In the genomic region with DNA sequence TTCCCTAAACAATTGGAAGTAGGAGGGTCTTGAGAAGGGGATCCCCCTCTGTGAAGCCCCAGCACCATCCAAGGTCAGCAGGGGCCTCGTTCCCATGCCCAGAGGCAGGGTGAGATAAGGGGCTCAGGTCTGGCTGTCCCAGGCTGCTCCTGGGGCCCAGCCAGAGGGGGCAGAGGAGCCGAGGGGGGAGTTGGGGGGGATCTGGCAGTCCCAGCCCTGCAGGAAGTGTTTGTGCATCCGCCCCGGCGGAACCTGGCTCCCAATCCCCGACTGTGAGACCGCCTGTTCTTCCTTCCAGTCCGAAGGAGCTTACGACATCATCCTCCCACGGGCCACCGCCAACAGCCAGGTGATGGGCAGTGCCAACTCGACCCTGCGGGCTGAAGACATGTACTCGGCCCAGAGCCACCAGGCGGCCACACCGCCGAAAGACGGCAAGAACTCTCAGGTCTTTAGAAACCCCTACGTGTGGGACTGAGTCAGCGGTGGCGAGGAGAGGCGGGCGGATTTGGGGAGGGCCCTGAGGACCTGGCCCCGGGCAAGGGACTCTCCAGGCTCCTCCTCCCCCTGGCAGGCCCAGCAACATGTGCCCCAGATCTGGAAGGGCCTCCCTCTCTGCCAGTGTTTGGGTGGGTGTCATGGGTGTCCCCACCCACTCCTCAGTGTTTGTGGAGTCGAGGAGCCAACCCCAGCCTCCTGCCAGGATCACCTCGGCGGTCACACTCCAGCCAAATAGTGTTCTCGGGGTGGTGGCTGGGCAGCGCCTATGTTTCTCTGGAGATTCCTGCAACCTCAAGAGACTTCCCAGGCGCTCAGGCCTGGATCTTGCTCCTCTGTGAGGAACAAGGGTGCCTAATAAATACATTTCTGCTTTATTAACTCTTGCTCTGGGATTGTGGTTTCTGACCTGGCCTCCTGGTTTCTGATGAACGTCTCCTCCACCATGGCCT, we compare ENCODE assay signal across 10 cellular contexts. TPM values are rescaled to one million over a fixed set of nuclear protein-coding genes. Genes with fewer than 3 reads are reported as not detected.
A peak's percentile ranks its signal among the peaks of the same experiment; 100 is the strongest.
DNase-seq lines count a peak whose midpoint lies in the region; ATAC-seq and TF ChIP-seq lines count a peak whose summit lies in the region.
"Had no signal": no experiment of that assay in that cellular context is flagged by ENCODE, and none has a peak within 500 bp of the region (broad histone marks: within the 10 kb centered on the region; RNA-seq: fewer than 3 reads in every experiment).

No MANE protein-coding gene starts in this region.

- peaks cover 0 to 10% of the 10 kb centered on the region in 2 experiments; a peak in 1 of 4 replicates for H3K4me1 ChIP-seq in SK-N-SH (ENCODE audit: control insufficient read depth in 1 of 2, insufficient read depth in 2 of 2, low read depth in 1 of 2, low read length in 1 of 2)
- H3K4me1 ChIP-seq in right atrium auricular region: peaks cover 0 to 59% of the 10 kb centered on the region in 2 donors
- H3K4me1 ChIP-seq in stomach: peaks cover 67 to 72% (median 69%) of the 10 kb centered on the region in 4 donors

- no peaks in the 10 kb centered on the region for H3K9me2 ChIP-seq in SK-N-SH

- H3K9me3 ChIP-seq in SK-N-SH (no peaks in the 10 kb centered on the region), right atrium auricular region (no peaks in the 10 kb centered on the region), stomach (no peaks in the 10 kb centered on the region)

- ATAC-seq in SK-N-SH treated with all-trans-retinoic acid at 6 μM for 48 hours (no peak), GM21737 (IDR thresholded peaks at IDR 0.05; ENCODE audit: unreplicated experiment) (no peak)

- no peaks in the 10 kb centered on the region for H4K20me1 ChIP-seq in SK-N-SH (ENCODE audit: insufficient read depth)

- TF ChIP-seq EP300 in SK-N-SH (IDR thresholded peaks at IDR 0.05; ENCODE audit: borderline replicate concordance in 1 of 2, low read depth in 1 of 2, low read length in 1 of 2) (no peak), stomach (IDR thresholded peaks at IDR 0.05) (no peak)

- H3F3A ChIP-seq in SK-N-SH (replicated peaks; ENCODE audit: insufficient read depth): no peaks in the 10 kb centered on the region

- no peak overlapping the region for H2AFZ ChIP-seq in SK-N-SH (ENCODE audit: low read depth)

- DNase-seq in SK-N-SH (peak; percentile 54), RWPE1 (ENCODE audit: low spot score) (no peak), right atrium auricular region (ENCODE audit: low spot score) (peak; percentile 79), stomach (peak; percentile 87), NCI-H1092 treated with DMSO at 0.1 percent for 48 hours (lab: John Stamatoyannopoulos, UW) (no peak), NCI-H2107 (lab: John Stamatoyannopoulos, UW) (no peak)
- DNase-seq: NCI-H345 had no signal

- TF ChIP-seq POLR2A in stomach (IDR thresholded peaks at IDR 0.05): no peak

- TF ChIP-seq CTCF in SK-N-SH (IDR thresholded peaks at IDR 0.05) (no peak), RWPE1 (conservative IDR thresholded peaks at IDR 0.05; ENCODE audit: low read depth) (no peak), right atrium auricular region (IDR thresholded peaks at IDR 0.05) (no peak), stomach (IDR thresholded peaks at IDR 0.05) (peak in 2 of 7 experiments; percentile 9 to 56)

- no peak overlapping the region for H3K9ac ChIP-seq in SK-N-SH

- no peak for TF ChIP-seq RAD21 in SK-N-SH (IDR thresholded peaks at IDR 0.05; ENCODE audit: low read length)

- H3K36me3 ChIP-seq in SK-N-SH (replicated peaks in 1 of 2; ENCODE audit: control insufficient read depth in 1 of 2, insufficient read depth in 2 of 2, low read length in 1 of 2) (no peaks in the 10 kb centered on the region), right atrium auricular region (no peaks in the 10 kb centered on the region), stomach (peaks cover 9 to 41% (median 32%) of the 10 kb centered on the region in 4 donors)

- H3K27ac ChIP-seq in SK-N-SH (ENCODE audit: low read depth in 2 of 2, low read length in 1 of 2) (no peak overlapping the region), RWPE1 (peak overlapping the region; percentile 88), right atrium auricular region (peak overlapping the region; percentile 66 to 78), stomach (peak overlapping the region; percentile 82 to 99 (median 91))

- WGBS in SK-N-SH (ENCODE audit: low lambda C conversion rate): 70% methylated on average over 29 of the region's 31 CpGs
- WGBS in stomach, 5 donors: 16 to 41% (median 39%) methylated on average over 17 to 31 of the region's 31 CpGs

- POLR2A ChIA-PET in SK-N-SH (lab: Yijun Ruan, JAX): no interaction called here
- POLR2A ChIA-PET in RWPE1 (lab: Yijun Ruan, JAX; ENCODE audit: low non-redundant PET): no interaction called here

- CTCF ChIA-PET in SK-N-SH (lab: Yijun Ruan, JAX) (interaction anchor here (1.4 to 3.6 kb wide), 3 partner anchors 11 to 94 kb away, joined by 4 to 32 read pairs (median 7); no protein-coding TSS in a partner anchor), RWPE1 (lab: Yijun Ruan, JAX) (interaction anchor here (3.5 kb wide), 1 partner anchor 67 kb away, joined by 23 read pairs; no protein-coding TSS in a partner anchor)

- no peaks in the 10 kb centered on the region for H3K27me3 ChIP-seq in SK-N-SH (ENCODE audit: insufficient read depth)
- H3K27me3 ChIP-seq in right atrium auricular region: no peaks in the 10 kb centered on the region
- H3K27me3 ChIP-seq in stomach: no peaks in the 10 kb centered on the region

- H3K79me2 ChIP-seq in SK-N-SH (ENCODE audit: insufficient read depth): no peaks in the 10 kb centered on the region

- intact Hi-C loops in stomach (cut with DNase I; ENCODE audit: low total_unique reads): no loop called here

- H3K4me3 ChIP-seq in SK-N-SH (ENCODE audit: low read depth in 2 of 2, low read length in 1 of 2) (no peak overlapping the region), right atrium auricular region (peak overlapping the region in 1 of 2 donors; percentile 27), stomach (no peak overlapping the region)

- no peak overlapping the region for H3K4me2 ChIP-seq in SK-N-SH

TF ChIP-seq in SK-N-SH, 30 proteins besides CTCF, POLR2A, EP300 and RAD21 (continues in another document):
- TF ChIP-seq NFIC (IDR thresholded peaks at IDR 0.05; ENCODE audit: borderline replicate concordance) (no peak), GABPA (IDR thresholded peaks at IDR 0.05; ENCODE audit: low read depth) (no peak), CHD2 (IDR thresholded peaks at IDR 0.05; ENCODE audit: low read length, partially characterized antibody) (no peak), TEAD4 (IDR thresholded peaks at IDR 0.05; ENCODE audit: borderline replicate concordance, insufficient read depth) (no peak), MXI1 (IDR thresholded peaks at IDR 0.05; ENCODE audit: low read depth, low read length) (no peak)
- TF ChIP-seq, protein P1, sequence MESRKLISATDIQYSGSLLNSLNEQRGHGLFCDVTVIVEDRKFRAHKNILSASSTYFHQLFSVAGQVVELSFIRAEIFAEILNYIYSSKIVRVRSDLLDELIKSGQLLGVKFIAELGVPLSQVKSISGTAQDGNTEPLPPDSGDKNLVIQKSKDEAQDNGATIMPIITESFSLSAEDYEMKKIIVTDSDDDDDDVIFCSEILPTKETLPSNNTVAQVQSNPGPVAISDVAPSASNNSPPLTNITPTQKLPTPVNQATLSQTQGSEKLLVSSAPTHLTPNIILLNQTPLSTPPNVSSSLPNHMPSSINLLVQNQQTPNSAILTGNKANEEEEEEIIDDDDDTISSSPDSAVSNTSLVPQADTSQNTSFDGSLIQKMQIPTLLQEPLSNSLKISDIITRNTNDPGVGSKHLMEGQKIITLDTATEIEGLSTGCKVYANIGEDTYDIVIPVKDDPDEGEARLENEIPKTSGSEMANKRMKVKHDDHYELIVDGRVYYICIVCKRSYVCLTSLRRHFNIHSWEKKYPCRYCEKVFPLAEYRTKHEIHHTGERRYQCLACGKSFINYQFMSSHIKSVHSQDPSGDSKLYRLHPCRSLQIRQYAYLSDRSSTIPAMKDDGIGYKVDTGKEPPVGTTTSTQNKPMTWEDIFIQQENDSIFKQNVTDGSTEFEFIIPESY (IDR thresholded peaks at IDR 0.05; ENCODE audit: borderline replicate concordance, low read depth): no peak

TF ChIP-seq in SK-N-SH treated with all-trans-retinoic acid at 6 μM for 48 hours, 23 proteins besides CTCF, POLR2A, EP300 and RAD21 (continues in another document):
- TF ChIP-seq, protein P2, sequence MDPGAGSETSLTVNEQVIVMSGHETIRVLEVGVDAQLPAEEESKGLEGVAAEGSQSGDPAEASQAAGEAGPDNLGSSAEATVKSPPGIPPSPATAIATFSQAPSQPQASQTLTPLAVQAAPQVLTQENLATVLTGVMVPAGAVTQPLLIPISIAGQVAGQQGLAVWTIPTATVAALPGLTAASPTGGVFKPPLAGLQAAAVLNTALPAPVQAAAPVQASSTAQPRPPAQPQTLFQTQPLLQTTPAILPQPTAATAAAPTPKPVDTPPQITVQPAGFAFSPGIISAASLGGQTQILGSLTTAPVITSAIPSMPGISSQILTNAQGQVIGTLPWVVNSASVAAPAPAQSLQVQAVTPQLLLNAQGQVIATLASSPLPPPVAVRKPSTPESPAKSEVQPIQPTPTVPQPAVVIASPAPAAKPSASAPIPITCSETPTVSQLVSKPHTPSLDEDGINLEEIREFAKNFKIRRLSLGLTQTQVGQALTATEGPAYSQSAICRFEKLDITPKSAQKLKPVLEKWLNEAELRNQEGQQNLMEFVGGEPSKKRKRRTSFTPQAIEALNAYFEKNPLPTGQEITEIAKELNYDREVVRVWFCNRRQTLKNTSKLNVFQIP (CRISPR knock-in tag; IDR thresholded peaks at IDR 0.05; ENCODE audit: borderline replicate concordance, low read depth): no peak
- no peak for TF ChIP-seq PPARA (CRISPR knock-in tag; IDR thresholded peaks at IDR 0.05; ENCODE audit: borderline replicate concordance)

RNA-seq across cellular contexts. Expression of a gene that starts 14.9 kb away (rescaled TPM):
- not detected in 2 replicates for polyA plus RNA-seq in SK-N-SH (2012; rRNA removed)
- polyA plus RNA-seq in SK-N-SH (2012; cell fraction: cytosol; rRNA removed): 0.03 TPM in 1 of 2 replicates, not detected in the other
- polyA plus RNA-seq in SK-N-SH (2012; cell fraction: nucleus; rRNA removed): not detected in 2 replicates
- 10 to 100 TPM; 39.0 to 48.0 TPM for total RNA-seq in right atrium auricular region
- total RNA-seq in stomach: 100 to 1,000 TPM in 4 of 5 donors, 10 to 100 TPM in 1; 66.5 to 321 (median 141) TPM
- 100 to 1,000 TPM in 2 of 3 donors, 10 to 100 TPM in 1; 84.5 to 145 (median 117) TPM for polyA plus RNA-seq in stomach

RNA-seq across cellular contexts. Expression of a gene that starts 19.6 kb away (rescaled TPM):
- polyA plus RNA-seq in SK-N-SH (2012; rRNA removed): not detected in 2 replicates
- not detected in 2 replicates for polyA plus RNA-seq in SK-N-SH (2012; cell fraction: cytosol; rRNA removed)
- polyA plus RNA-seq in SK-N-SH (2012; cell fraction: nucleus; rRNA removed): not detected in 2 replicates
- total RNA-seq in right atrium auricular region: 1 to 10 TPM; 2.0 to 7.8 TPM
- 1 to 10 TPM in 3 of 5 donors, not detected in 2; 3.1 to 8.0 (median 5.3) TPM for total RNA-seq in stomach
- 1 to 10 TPM; 1.8 to 4.7 (median 2.7) TPM for polyA plus RNA-seq in stomach
- total RNA-seq: lung microvascular endothelial cell had no signal

Comparison
In these comparisons a context has a peak if more than half of its experiments do, and no peak if none do; other contexts are left out.
1. DNase-seq: peak in SK-N-SH (single experiment), right atrium auricular region (single experiment) and stomach (single experiment); none in RWPE1 (single experiment), NCI-H1092 treated with DMSO at 0.1 percent for 48 hours (single experiment) and NCI-H2107 (single experiment).
2. H3K27ac ChIP-seq: peak in RWPE1 (single experiment), right atrium auricular region (2 of 2) and stomach (5 of 5); none in SK-N-SH (0 of 2).